Comparison of ENCODE assay signal across 8 cellular contexts in genomic region chr3:195001961-195002861, GRCh38.
DNase-seq lines count a peak whose midpoint lies in the region; ATAC-seq and TF ChIP-seq lines count a peak whose summit lies in the region.

No MANE protein-coding gene starts in this region.

- H3K9me3 Mint-ChIP-seq in nephron: no peaks in the 10 kb centered on the region

- peaks cover 24% of the 10 kb centered on the region for H3K4me1 Mint-ChIP-seq in nephron

- TF ChIP-seq CTCF in epithelial cell of proximal tubule (conservative IDR thresholded peaks at IDR 0.05; ENCODE audit: low read depth, low read length) (peak; percentile 70), nephron (IDR thresholded peaks at IDR 0.05; ENCODE audit: unreplicated experiment in 3 of 3) (peak; percentile 41 to 57 (median 55))

- H3K4me3 Mint-ChIP-seq in nephron: no peak overlapping the region

- no peak overlapping the region for H3K4me3 ChIP-seq in epithelial cell of proximal tubule (ENCODE audit: low read depth, low read length)

- peak; percentile 64 for ATAC-seq in GM21423 (IDR thresholded peaks at IDR 0.05; ENCODE audit: unreplicated experiment)
- no peak for ATAC-seq in HG02588 (IDR thresholded peaks at IDR 0.05; ENCODE audit: unreplicated experiment)

- peaks cover 25% of the 10 kb centered on the region for H3K27me3 Mint-ChIP-seq in nephron (ENCODE audit: low read depth)

- H3K36me3 Mint-ChIP-seq in nephron (ENCODE audit: low read depth): no peaks in the 10 kb centered on the region

- DNase-seq in COLO668 (lab: John Stamatoyannopoulos, UW; ENCODE audit: unreplicated experiment) (peak; percentile 93), NCI-H1105 treated with DMSO at 0.1 percent for 48 hours (lab: John Stamatoyannopoulos, UW) (peak; percentile 99), SHP77 (lab: John Stamatoyannopoulos, UW) (peak; percentile 86 to 87), epithelial cell of proximal tubule (ENCODE audit: low read depth) (no peak), NCI-H1048 (lab: John Stamatoyannopoulos, UW) (no peak)

- H3K27ac Mint-ChIP-seq in nephron: peak overlapping the region; percentile 72 to 87 (median 73)

Comparison
In these comparisons a context has a peak if more than half of its experiments do, and no peak if none do; other contexts are left out.
1. DNase-seq: peak in COLO668 (single experiment), NCI-H1105 treated with DMSO at 0.1 percent for 48 hours (single experiment) and SHP77 (2 of 2); none in epithelial cell of proximal tubule (single experiment) and NCI-H1048 (single experiment).